In the genomic region with DNA sequence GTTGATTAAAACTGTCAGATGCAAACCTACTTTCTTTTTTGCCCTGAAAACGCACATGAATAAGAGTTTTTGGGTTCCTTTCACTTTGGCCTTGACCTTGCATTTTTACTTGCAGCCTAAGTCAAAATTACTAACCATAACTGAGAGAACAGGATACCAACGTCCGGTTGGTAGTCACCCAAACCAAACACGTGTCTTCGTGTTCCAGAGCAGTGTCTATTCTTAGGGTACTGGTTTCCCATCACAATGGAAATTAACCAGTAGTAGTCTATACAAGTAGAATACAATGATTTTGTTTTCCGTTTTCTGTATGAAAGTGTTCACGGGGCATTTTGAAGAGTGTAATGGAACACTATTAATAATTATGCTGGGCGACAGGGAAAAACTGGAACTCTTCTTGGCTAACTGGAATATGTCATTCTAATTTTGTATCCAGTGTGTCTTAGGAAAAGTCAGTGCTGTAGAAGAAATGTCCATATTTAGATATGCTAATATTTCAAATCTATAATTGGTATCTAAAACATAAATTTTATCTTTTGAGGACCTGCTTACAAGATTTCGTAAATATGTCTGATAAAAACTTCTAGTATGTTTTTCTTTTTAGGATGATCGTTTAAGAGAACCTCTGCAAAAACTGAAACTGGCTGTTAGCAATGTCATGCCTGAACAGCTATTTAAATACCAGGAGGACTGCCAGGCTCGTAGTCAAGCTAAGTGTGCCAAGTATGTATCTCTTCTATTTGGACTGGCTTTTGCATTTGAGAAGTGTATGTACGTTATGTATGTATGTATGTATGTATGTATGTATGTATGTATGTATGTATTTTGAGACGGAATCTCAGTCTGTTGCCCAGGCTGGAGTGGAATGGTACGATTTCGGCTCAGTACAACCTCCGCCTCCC, we compare ENCODE assay signal across 9 cellular contexts.
"Had no signal": no experiment of that assay in that cellular context is flagged by ENCODE, and none has a peak within 500 bp of the region (broad histone marks: within the 10 kb centered on the region; RNA-seq: fewer than 3 reads in every experiment).

No MANE protein-coding gene starts in this region.

- H3K4me1 ChIP-seq: suprapubic skin had no signal

- H3K27ac ChIP-seq: suprapubic skin, upper lobe of left lung had no signal

- H3K27me3 ChIP-seq: dorsolateral prefrontal cortex, suprapubic skin, upper lobe of left lung had no signal

- DNase-seq: activated CD4-positive, alpha-beta T cell treated with anti-CD3 and anti-CD28 coated beads for 36 hours; activated CD4-positive, alpha-beta T cell treated with anti-CD3 and anti-CD28 coated beads, Interleukin-2, amount 50 U/mL, for 48 hours; activated gamma-delta T cell; dorsolateral prefrontal cortex; foreskin fibroblast; naive B cell; stimulated activated CD4-positive, alpha-beta T cell treated with anti-CD3 and anti-CD28 coated beads, Interleukin-2, amount 100 ng/mL, for 24 hours; upper lobe of left lung had no signal

- H3K4me3 ChIP-seq: dorsolateral prefrontal cortex, suprapubic skin, upper lobe of left lung had no signal

- H3K9me3 ChIP-seq: suprapubic skin, upper lobe of left lung had no signal
